In genomic region chr1:109099871-109100757, GRCh38 we compare ENCODE assay signal across 8 cellular contexts. TPM values are rescaled to one million over a fixed set of nuclear protein-coding genes. Genes with fewer than 3 reads are reported as not detected.
A peak's percentile ranks its signal among the peaks of the same experiment; 100 is the strongest.
DNase-seq lines count a peak whose midpoint lies in the region; TF ChIP-seq lines count a peak whose summit lies in the region.

No MANE protein-coding gene starts in this region.

- H3K9me3 ChIP-seq in osteoblast (ENCODE audit: low read depth, low read length) (no peaks in the 10 kb centered on the region), thymus (ENCODE audit: control insufficient read depth) (no peaks in the 10 kb centered on the region)

- peak overlapping the region; percentile 89 for H3K27ac ChIP-seq in osteoblast (ENCODE audit: low read depth, low read length)
- H3K27ac ChIP-seq in thymus (ENCODE audit: low read depth): peak overlapping the region; percentile 89

- peaks cover 5% of the 10 kb centered on the region for H3K36me3 Mint-ChIP-seq in activated naive CD4-positive, alpha-beta T cell treated with anti-CD3 and anti-CD28 coated beads, Interleukin-2, amount 50 U/mL, for 24 hours

- H3K27ac Mint-ChIP-seq in activated naive CD4-positive, alpha-beta T cell treated with anti-CD3 and anti-CD28 coated beads, Interleukin-2, amount 50 U/mL, for 24 hours: peak overlapping the region; percentile 99

- no peaks in the 10 kb centered on the region for H3K27me3 Mint-ChIP-seq in activated naive CD4-positive, alpha-beta T cell treated with anti-CD3 and anti-CD28 coated beads, Interleukin-2, amount 50 U/mL, for 24 hours

- peaks cover 2% of the 10 kb centered on the region for H3K4me1 ChIP-seq in osteoblast (ENCODE audit: insufficient read depth, low read length)
- H3K4me1 ChIP-seq in thymus (ENCODE audit: control insufficient read depth, insufficient read depth, low read length): peaks cover 2% of the 10 kb centered on the region

- H4K20me1 ChIP-seq in osteoblast (ENCODE audit: insufficient read depth, low read length): no peaks in the 10 kb centered on the region

- H2AFZ ChIP-seq in osteoblast (ENCODE audit: low read length): peak overlapping the region; percentile 97

- peak overlapping the region; percentile 96 for H3K4me2 ChIP-seq in osteoblast (ENCODE audit: insufficient read depth, low read length)

- TF ChIP-seq CTCF in GM06990 (IDR thresholded peaks at IDR 0.05; ENCODE audit: insufficient read depth, low read length, poor library complexity, severe bottlenecking): peak; percentile 90
- peak; percentile 84 for TF ChIP-seq CTCF in HFF-Myc (IDR thresholded peaks at IDR 0.05; ENCODE audit: low read depth, low read length, missing control alignments)
- peak; percentile 88 for TF ChIP-seq CTCF in osteoblast (IDR thresholded peaks at IDR 0.05; ENCODE audit: extremely low read depth, low read depth, low read length)

- peaks cover 26% of the 10 kb centered on the region for H3K79me2 ChIP-seq in osteoblast (ENCODE audit: insufficient read depth, low read length)

- no peaks in the 10 kb centered on the region for H3K9me3 Mint-ChIP-seq in activated naive CD4-positive, alpha-beta T cell treated with anti-CD3 and anti-CD28 coated beads, Interleukin-2, amount 50 U/mL, for 24 hours

- H3K4me1 Mint-ChIP-seq in activated naive CD4-positive, alpha-beta T cell treated with anti-CD3 and anti-CD28 coated beads, Interleukin-2, amount 50 U/mL, for 24 hours: peaks cover 18% of the 10 kb centered on the region

- H3K4me3 ChIP-seq in GM06990 (replicated peaks; ENCODE audit: low read depth, low read length) (peak overlapping the region; percentile 97), HFF-Myc (replicated peaks; ENCODE audit: low read depth, low read length) (peak overlapping the region; percentile 98), osteoblast (ENCODE audit: insufficient read depth, low read length) (peak overlapping the region; percentile 99), thymus (ENCODE audit: low read length) (peak overlapping the region; percentile 74)

- under 1% methylated on average over 79 of the region's 79 CpGs for WGBS in thymus

- DNase-seq in GM06990 (ENCODE audit: extremely low read depth, insufficient read length) (peak; percentile 95), HFF-Myc (ENCODE audit: extremely low read depth, low read depth) (peak; percentile 88), NAMALWA (ENCODE audit: low spot score) (peak; percentile 98), SK-N-DZ (ENCODE audit: low spot score) (peak; percentile 97), glomerular visceral epithelial cell (ENCODE audit: extremely low spot score) (peak; percentile 98), osteoblast (ENCODE audit: insufficient read length, low spot score, missing footprints) (peak; percentile 98)

- H3K36me3 ChIP-seq in GM06990 (ENCODE audit: control insufficient read depth, insufficient read depth, low read length) (no peaks in the 10 kb centered on the region), osteoblast (ENCODE audit: insufficient read depth, low read length) (no peaks in the 10 kb centered on the region), thymus (ENCODE audit: control insufficient read depth, insufficient read depth) (peaks cover 7% of the 10 kb centered on the region)

- H3K4me3 Mint-ChIP-seq in activated naive CD4-positive, alpha-beta T cell treated with anti-CD3 and anti-CD28 coated beads, Interleukin-2, amount 50 U/mL, for 24 hours: peak overlapping the region; percentile 98

- H3K27me3 ChIP-seq in GM06990 (replicated peaks; ENCODE audit: control insufficient read depth, insufficient read depth, low read length) (no peaks in the 10 kb centered on the region), osteoblast (ENCODE audit: insufficient read depth, low read length) (no peaks in the 10 kb centered on the region), thymus (ENCODE audit: control insufficient read depth, insufficient read depth) (no peaks in the 10 kb centered on the region)

RNA-seq across cellular contexts. Expression of gene TMEM167B, which starts 9.6 kb away (rescaled TPM):
- polyA plus RNA-seq in SK-N-DZ (2014; cell fraction: cytosol; rRNA removed): 14.6 and 15.7 TPM in 2 replicates
- 7.7 and 8.0 TPM in 2 replicates for polyA plus RNA-seq in SK-N-DZ (2014; cell fraction: nucleus; rRNA removed)
- 24.6 and 30.1 TPM in 2 replicates for total RNA-seq in osteoblast
- 30.0 TPM for polyA plus RNA-seq in thymus

RNA-seq across cellular contexts. Expression of gene ELAPOR1, which starts 13.8 kb away (rescaled TPM):
- 7.3 and 15.2 TPM in 2 replicates for polyA plus RNA-seq in SK-N-DZ (2014; cell fraction: cytosol; rRNA removed)
- 5.7 and 19.4 TPM in 2 replicates for polyA plus RNA-seq in SK-N-DZ (2014; cell fraction: nucleus; rRNA removed)
- total RNA-seq in osteoblast: 0.36 and 0.59 TPM in 2 replicates
- 1.2 TPM for polyA plus RNA-seq in thymus

RNA-seq across cellular contexts. Expression of gene TAF13, which starts 24.3 kb away (rescaled TPM):
- 23.5 and 30.8 TPM in 2 replicates for polyA plus RNA-seq in SK-N-DZ (2014; cell fraction: cytosol; rRNA removed)
- polyA plus RNA-seq in SK-N-DZ (2014; cell fraction: nucleus; rRNA removed): 2.3 and 6.4 TPM in 2 replicates
- total RNA-seq in osteoblast: 61.0 and 84.7 TPM in 2 replicates
- polyA plus RNA-seq in thymus: 40.6 TPM

RNA-seq across cellular contexts. Expression of gene WDR47, which starts 58.2 kb away (rescaled TPM):
- 13.0 and 15.5 TPM in 2 replicates for polyA plus RNA-seq in SK-N-DZ (2014; cell fraction: cytosol; rRNA removed)
- 8.2 and 8.7 TPM in 2 replicates for polyA plus RNA-seq in SK-N-DZ (2014; cell fraction: nucleus; rRNA removed)
- 19.7 and 20.6 TPM in 2 replicates for total RNA-seq in osteoblast
- 7.8 TPM for polyA plus RNA-seq in thymus

Comparison
In these comparisons a context has a peak if more than half of its experiments do, and no peak if none do; other contexts are left out.
1. Peak in every context shown above with its lines: DNase-seq, H3K4me3 ChIP-seq and H3K27ac ChIP-seq.